24 cellular contexts compared by ENCODE assay signal in the genomic region with DNA sequence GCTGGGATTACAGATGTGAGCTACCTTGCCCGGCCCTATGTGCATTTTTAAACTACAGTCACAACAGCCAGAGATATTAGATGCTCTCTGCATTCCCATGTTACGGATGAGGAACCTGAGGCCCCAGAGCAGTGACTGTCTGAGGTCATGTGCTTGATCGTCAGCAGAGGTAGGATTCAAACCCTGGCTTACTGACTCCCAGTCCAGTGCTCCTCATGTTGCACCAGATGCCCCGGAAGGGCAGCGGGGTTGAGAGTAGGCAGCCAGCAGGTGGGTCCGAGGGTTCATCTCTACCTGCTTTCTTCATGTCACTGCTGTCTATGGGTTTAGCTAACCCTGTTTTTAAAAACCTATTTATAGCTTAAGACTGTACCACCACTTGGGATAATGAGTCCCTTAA. TPM values are rescaled to one million over a fixed set of nuclear protein-coding genes. Genes with fewer than 3 reads are reported as not detected.
"Had no signal": no experiment of that assay in that cellular context is flagged by ENCODE, and none has a peak within 500 bp of the region (broad histone marks: within the 10 kb centered on the region; RNA-seq: fewer than 3 reads in every experiment).

No MANE protein-coding gene starts in this region.

- H3K36me3 ChIP-seq: SJCRH30 had no signal

- H3K9me3 ChIP-seq: SJCRH30 had no signal

- H3K4me1 ChIP-seq: SJCRH30 had no signal

- H3K4me3 ChIP-seq: K562, SJCRH30 had no signal

- FAIRE-seq: K562, RCC 7860 had no signal

- DNase-seq: Kasumi-1, MM.1S, NCI-H1048, NCI-H1105, NCI-H1417, NCI-H146, NCI-H1694 treated with DMSO at 0.1 percent for 48 hours, NCI-H1930, NCI-H2081, NCI-H2107, NCI-H2227 treated with DMSO at 0.1 percent for 48 hours, NCI-H446, NCI-H510A, NCI-H524 treated with DMSO at 0.1 percent for 48 hours, NCI-H774, RPMI8226, SHP77 treated with DMSO at 0.1 percent for 48 hours, SJCRH30 had no signal

- ATAC-seq: K562, SK-N-SH treated with all-trans-retinoic acid at 6 μM for 48 hours had no signal

- H3K27ac ChIP-seq: KMS-11, SJCRH30 had no signal

- H3K4me2 ChIP-seq: KMS-11 had no signal

- H3K9ac ChIP-seq: KMS-11 had no signal

RNA-seq across cellular contexts. Expression of gene MMP9, which starts 27.4 kb away (rescaled TPM):
- total RNA-seq: HT-29, K562 had no signal
- polyA plus RNA-seq: IgD-negative memory B cell had no signal

RNA-seq across cellular contexts. Expression of gene SLC12A5, which starts 47.8 kb away (rescaled TPM):
- total RNA-seq: HT-29 had no signal
